Comparison of ENCODE assay signal across 25 cellular contexts in genomic region chr9:76342201-76342600, GRCh38.
"Had no signal": no experiment of that assay in that cellular context is flagged by ENCODE, and none has a peak within 500 bp of the region (broad histone marks: within the 10 kb centered on the region; RNA-seq: fewer than 3 reads in every experiment).

No MANE protein-coding gene starts in this region.

- H3K36me3 ChIP-seq: neural progenitor cell, ovary, right lobe of liver, sigmoid colon, stomach, thoracic aorta, thyroid gland, tibial nerve, upper lobe of left lung, vagina had no signal

- H3K4me1 ChIP-seq: neural progenitor cell, parathyroid adenoma, psoas muscle, sigmoid colon, stomach, thyroid gland, tibial nerve, upper lobe of left lung, vagina had no signal

- H3K27ac ChIP-seq: neural progenitor cell, ovary, parathyroid adenoma, psoas muscle, right lobe of liver, sigmoid colon, stomach, thoracic aorta, thyroid gland, tibial nerve, upper lobe of left lung, vagina had no signal

- ATAC-seq: natural killer cell; psoas muscle; right cardiac atrium; right lobe of liver; stimulated activated effector memory CD8-positive, alpha-beta T cell treated with anti-CD3 and anti-CD28 coated beads, Interleukin-12 subunit alpha, Interleukin-12 subunit beta, amount 100 ng/mL, for 72 hours; stimulated activated naive B cell treated with anti-CD40 and anti-IgM and Interleukin-4, amounts not matched to agents 10 μg/mL and 1 μg/mL and 100 μg/mL, for 72 hours had no signal

- DNase-seq: natural killer cell; occipital lobe; ovary; posterior cingulate gyrus; psoas muscle; right cardiac atrium; right lobe of liver; sigmoid colon; small intestine; stimulated activated CD4-positive, alpha-beta T cell treated with anti-CD3 and anti-CD28 coated beads, Interleukin-15, amount 100 ng/mL, for 24 hours; stimulated activated CD4-positive, alpha-beta T cell treated with anti-CD3 and anti-CD28 coated beads, Interleukin-2, amount 100 ng/mL, for 24 hours; stimulated activated CD4-positive, alpha-beta T cell treated with anti-CD3 and anti-CD28 coated beads, Interleukin-2, amount 100 ng/mL, for 48 hours; stimulated activated CD4-positive, alpha-beta T cell treated with anti-CD3 and anti-CD28 coated beads, Interleukin-4, amount 100 ng/mL, for 24 hours; stimulated activated naive B cell treated with anti-CD40 and anti-IgM and Interleukin-4, amounts not matched to agents 10 μg/mL and 1 μg/mL and 100 μg/mL, for 72 hours; stimulated activated naive CD4-positive, alpha-beta T cell treated with Interleukin-2 at 50 U/mL for 16 hours; stomach; thyroid gland; upper lobe of left lung had no signal

- H3K27me3 ChIP-seq: neural progenitor cell, ovary, right lobe of liver, sigmoid colon, stomach, thyroid gland, tibial nerve, upper lobe of left lung, vagina had no signal

- FAIRE-seq: small intestine, urothelium cell line had no signal

- H3K4me3 ChIP-seq: neural progenitor cell, ovary, psoas muscle, right lobe of liver, sigmoid colon, stomach, thoracic aorta, thyroid gland, tibial nerve, upper lobe of left lung, vagina had no signal
